In genomic region chr21:45236481-45236880, GRCh38 we compare ENCODE assay signal across 16 cellular contexts. TPM values are rescaled to one million over a fixed set of nuclear protein-coding genes. Genes with fewer than 3 reads are reported as not detected.
DNase-seq lines count a peak whose midpoint lies in the region; ATAC-seq, FAIRE-seq and TF ChIP-seq lines count a peak whose summit lies in the region.
"Had no signal": no experiment of that assay in that cellular context is flagged by ENCODE, and none has a peak within 500 bp of the region (broad histone marks: within the 10 kb centered on the region; RNA-seq: fewer than 3 reads in every experiment).

No MANE protein-coding gene starts in this region.

- H2AFZ ChIP-seq in GM23338, result no peak overlapping the region
- H2AFZ ChIP-seq in H1 (ENCODE audit: low read length), result no peak overlapping the region

- no peak overlapping the region for H3K27ac ChIP-seq in GM23338 (ENCODE audit: low read depth)
- no peak overlapping the region for H3K27ac ChIP-seq in H1 (ENCODE audit: low read depth, low read length)
- H3K27ac ChIP-seq: BLaER1 had no signal

- TF ChIP-seq CTCF in GM23338 (conservative IDR thresholded peaks at IDR 0.05; ENCODE audit: low read depth in 2 of 2), result peak in 1 of 2 experiments; percentile 25; a peak in 1 of 4 replicates
- TF ChIP-seq CTCF in H1 (IDR thresholded peaks at IDR 0.05; ENCODE audit: control extremely low read depth in 1 of 3, insufficient read depth in 1 of 3, low read depth in 1 of 3, low read length in 3 of 3), result peak in 2 of 3 experiments; percentile 15 to 19; a peak in 2 of 4 replicates

- POLR2A ChIA-PET in H1 (lab: Charles Lee; ENCODE audit: partially characterized antibody), result interaction anchor here (0.7 kb wide), 1 partner anchor 8 kb away, joined by 3 read pairs; no protein-coding TSS in a partner anchor

- no peak overlapping the region for H2BK12ac ChIP-seq in H1 (ENCODE audit: low read depth, low read length)

- no peak overlapping the region for H2BK120ac ChIP-seq in H1 (replicated peaks; ENCODE audit: low read depth, low read length)

- H2BK15ac ChIP-seq in H1 (ENCODE audit: low read length), result no peak overlapping the region

- no peaks in the 10 kb centered on the region for H3K36me3 ChIP-seq in GM23338 (ENCODE audit: insufficient read depth)
- H3K36me3 ChIP-seq in H1 (ENCODE audit: control insufficient read depth in 2 of 4, insufficient read depth in 4 of 4, low read length in 3 of 4), result no peaks in the 10 kb centered on the region
- H3K36me3 ChIP-seq: BLaER1 had no signal

- H3K23me2 ChIP-seq in H1 (ENCODE audit: low read depth, low read length), result no peaks in the 10 kb centered on the region

- no peak overlapping the region for H3K4ac ChIP-seq in H1 (replicated peaks; ENCODE audit: insufficient read length, low read depth, low read length)

- H3K27me3 ChIP-seq in GM23338 (ENCODE audit: insufficient read depth) (no peaks in the 10 kb centered on the region), H1 (replicated peaks in 1 of 4; ENCODE audit: control insufficient read depth in 3 of 4, extremely low read depth in 1 of 4, insufficient read depth in 3 of 4, low read length in 3 of 4) (no peaks in the 10 kb centered on the region)
- H3K27me3 ChIP-seq: BLaER1 had no signal

- ATAC-seq in GM23338 (peak; percentile 43; the same call in 2 of the 3 replicates), left colon (no peak), GM19452 (IDR thresholded peaks at IDR 0.05; ENCODE audit: unreplicated experiment) (no peak)
- ATAC-seq: activated CD8-positive, alpha-beta memory T cell treated with anti-CD3 and anti-CD28 coated beads, Interleukin-2, amount 10 ng/mL, durations not matched to agents 7 days and 5 days had no signal

- no peak overlapping the region for H2AK5ac ChIP-seq in H1 (ENCODE audit: low read depth, low read length)

- TF ChIP-seq POLR2A in H1 (IDR thresholded peaks at IDR 0.05; ENCODE audit: control extremely low read depth in 1 of 2, low read depth in 2 of 2, low read length in 2 of 2), result no peak

- peak; percentile 18 for DNase-seq in CD1c-positive myeloid dendritic cell (ENCODE audit: extremely low spot score)
- DNase-seq in GM23338 (ENCODE audit: low spot score), result no peak
- peak; percentile 4 for DNase-seq in NOMO-1 treated with dmso at 0.1 percent for 144 hours (lab: John Stamatoyannopoulos, UW; ENCODE audit: unreplicated experiment)
- no peak for DNase-seq in H1 (ENCODE audit: low read depth in 1 of 2, low spot score in 2 of 2)
- no peak for DNase-seq in left colon
- no peak for DNase-seq in COLO668 (lab: John Stamatoyannopoulos, UW; ENCODE audit: unreplicated experiment)
- DNase-seq in LoVo (ENCODE audit: low spot score), result no peak
- DNase-seq: activated CD8-positive, alpha-beta memory T cell treated with anti-CD3 and anti-CD28 coated beads, Interleukin-2, amount 10 ng/mL, durations not matched to agents 7 days and 5 days; activated naive CD4-positive, alpha-beta T cell treated with anti-CD3 and anti-CD28 coated beads, Interleukin-2, amount 10 ng/mL, durations not matched to agents 7 days and 5 days; naive B cell; NCI-H1092 treated with DMSO at 0.1 percent for 48 hours; NCI-H69 had no signal

- H4K20me1 ChIP-seq in GM23338 (replicated peaks; ENCODE audit: insufficient read depth), result no peaks in the 10 kb centered on the region
- no peaks in the 10 kb centered on the region for H4K20me1 ChIP-seq in H1 (replicated peaks in 1 of 2; ENCODE audit: control insufficient read depth in 1 of 2, insufficient read depth in 2 of 2, low read length in 2 of 2)
- H4K20me1 ChIP-seq: BLaER1 had no signal

- no peak overlapping the region for H3K9ac ChIP-seq in H1 (replicated peaks in 1 of 4; ENCODE audit: extremely low read depth in 1 of 4, low read depth in 3 of 4, low read length in 3 of 4)
- H3K9ac ChIP-seq: BLaER1 had no signal

- H3F3A ChIP-seq in GM23338 (replicated peaks; ENCODE audit: low read depth), result no peaks in the 10 kb centered on the region

- H2BK20ac ChIP-seq in H1 (ENCODE audit: low read length), result no peak overlapping the region

- no peak overlapping the region for H2BK5ac ChIP-seq in H1 (ENCODE audit: low read depth, low read length)

- H3K27ac Mint-ChIP-seq in GM23338, result no peak overlapping the region
- H3K27ac Mint-ChIP-seq: activated CD8-positive, alpha-beta memory T cell treated with anti-CD3 and anti-CD28 coated beads, Interleukin-2, amount 10 ng/mL, durations not matched to agents 7 days and 5 days; activated naive CD4-positive, alpha-beta T cell treated with anti-CD3 and anti-CD28 coated beads, Interleukin-2, amount 10 ng/mL, durations not matched to agents 7 days and 5 days had no signal

- no peak overlapping the region for H3K56ac ChIP-seq in H1 (replicated peaks; ENCODE audit: insufficient read length, low read depth, low read length)

- H4K5ac ChIP-seq in H1 (ENCODE audit: insufficient read length, low read depth, low read length), result no peak overlapping the region

- H3K36me3 Mint-ChIP-seq in GM23338 (ENCODE audit: low read depth), result no peaks in the 10 kb centered on the region
- H3K36me3 Mint-ChIP-seq: activated naive CD4-positive, alpha-beta T cell treated with anti-CD3 and anti-CD28 coated beads, Interleukin-2, amount 10 ng/mL, durations not matched to agents 7 days and 5 days had no signal

- H3K23ac ChIP-seq in H1 (ENCODE audit: insufficient read length), result no peak overlapping the region

- peak in 1 of 2 experiments; percentile 31; a peak in 1 of 4 replicates for TF ChIP-seq RAD21 in H1 (IDR thresholded peaks at IDR 0.05 in 1 of 2, conservative IDR thresholded peaks at IDR 0.05 in 1 of 2; ENCODE audit: low read depth in 2 of 2, low read length in 2 of 2)

- H3K9me3 Mint-ChIP-seq in GM23338, result peaks cover 5% of the 10 kb centered on the region; the same call in 1 of the 3 replicates

- 0 out of 4 replicates have a peak, but pooled peaks cover 4 to 5% of the 10 kb centered on the region in 2 experiments for H3K9me3 ChIP-seq in H1 (ENCODE audit: insufficient read depth in 2 of 2, low read depth in 1 of 2, low read length in 1 of 2)

- TF ChIP-seq EP300 in H1 (IDR thresholded peaks at IDR 0.05; ENCODE audit: borderline replicate concordance in 1 of 2, low read depth in 2 of 2, low read length in 2 of 2), result no peak

- no peak overlapping the region for H3K4me3 ChIP-seq in GM23338
- H3K4me3 ChIP-seq in H1 (ENCODE audit: extremely low read depth in 1 of 4, insufficient read depth in 2 of 4, low read depth in 3 of 4, low read length in 4 of 4), result no peak overlapping the region
- H3K4me3 ChIP-seq: BLaER1 had no signal

- H3K27me3 Mint-ChIP-seq in GM23338 (ENCODE audit: insufficient read depth, low read depth, poor library complexity), result peaks cover 2% of the 10 kb centered on the region

- no peak overlapping the region for H4K91ac ChIP-seq in H1 (replicated peaks; ENCODE audit: insufficient read length, low read length)

- H3K4me1 ChIP-seq in GM23338 (ENCODE audit: insufficient read depth), result no peaks in the 10 kb centered on the region
- H3K4me1 ChIP-seq in H1 (replicated peaks in 1 of 4; ENCODE audit: control insufficient read depth in 3 of 4, insufficient read depth in 4 of 4, low read length in 3 of 4), result no peaks in the 10 kb centered on the region

- no peak overlapping the region for H3K4me3 Mint-ChIP-seq in GM23338
- H3K4me3 Mint-ChIP-seq: activated CD8-positive, alpha-beta memory T cell treated with anti-CD3 and anti-CD28 coated beads, Interleukin-2, amount 10 ng/mL, durations not matched to agents 7 days and 5 days; activated naive CD4-positive, alpha-beta T cell treated with anti-CD3 and anti-CD28 coated beads, Interleukin-2, amount 10 ng/mL, durations not matched to agents 7 days and 5 days; naive B cell had no signal

- H3K79me1 ChIP-seq in H1 (ENCODE audit: low read depth, low read length), result no peaks in the 10 kb centered on the region

- H3K14ac ChIP-seq in H1 (ENCODE audit: insufficient read length), result no peak overlapping the region

- intact Hi-C loops in left colon (cut with DNase I, micrococcal nuclease), result no loop called here

- no peak overlapping the region for H3K4me2 ChIP-seq in GM23338
- H3K4me2 ChIP-seq in H1 (ENCODE audit: insufficient read depth in 1 of 2, low read depth in 2 of 2, low read length in 2 of 2), result no peak overlapping the region
- H3K4me2 ChIP-seq: BLaER1 had no signal

- H3K4me1 Mint-ChIP-seq in GM23338, result no peaks in the 10 kb centered on the region
- H3K4me1 Mint-ChIP-seq: activated naive CD4-positive, alpha-beta T cell treated with anti-CD3 and anti-CD28 coated beads, Interleukin-2, amount 10 ng/mL, durations not matched to agents 7 days and 5 days; naive B cell had no signal

- 68% methylated on average over 2 of the region's 2 CpGs; no CpG with 5 or more reads in 1 of the 2 experiments for WGBS in H1 (ENCODE audit: extremely low coverage in 1 of 2, insufficient coverage in 1 of 2, insufficient read length in 1 of 2, insufficient replicate concordance in 2 of 2, low coverage in 1 of 2, low lambda C conversion rate in 2 of 2, missing lambda C conversion rate in 1 of 2), 2 experiments

- H3K79me2 ChIP-seq in GM23338 (replicated peaks; ENCODE audit: insufficient read depth), result no peaks in the 10 kb centered on the region
- no peaks in the 10 kb centered on the region for H3K79me2 ChIP-seq in H1 (ENCODE audit: control insufficient read depth in 1 of 2, insufficient read depth in 2 of 2, low read length in 2 of 2)

- H4K8ac ChIP-seq in H1 (ENCODE audit: extremely low read depth, insufficient read depth, low read length), result no peak overlapping the region

- CTCF ChIA-PET in H1 (lab: Charles Lee; ENCODE audit: partially characterized antibody), result interaction anchor here (1.5 kb wide), 1 partner anchor 96 kb away, joined by 9 read pairs; no protein-coding TSS in a partner anchor

- H3K18ac ChIP-seq in H1 (ENCODE audit: extremely low read depth, low read length), result no peak overlapping the region

- no peaks in the 10 kb centered on the region for H3K9me2 ChIP-seq in GM23338 (ENCODE audit: insufficient read depth)

- FAIRE-seq in H1 (lab: Jason Lieb, UNC), result no peak
- FAIRE-seq: bronchial epithelial cell, endometrium had no signal

TF ChIP-seq in H1, 55 proteins besides CTCF, POLR2A, EP300 and RAD21 (continues in another document):
- no peak for TF ChIP-seq CHD2 (IDR thresholded peaks at IDR 0.05; ENCODE audit: low read length)
- no peak for TF ChIP-seq SRF (IDR thresholded peaks at IDR 0.05; ENCODE audit: low read depth, low read length)
- TF ChIP-seq RBBP5 (IDR thresholded peaks at IDR 0.05; ENCODE audit: borderline replicate concordance, low read depth, low read length), result no peak

RNA-seq across cellular contexts. Expression of gene POFUT2, which starts 51.2 kb away (rescaled TPM):
- 34.5 and 36.2 TPM in 2 replicates for total RNA-seq in GM23338 (2014; rRNA removed; shearing (Covaris generic))
- polyA plus RNA-seq in GM23338 (2016; fragmentation: Nextera tagmentation; extraction: Ambion mirVana) (10.9 and 12.1 TPM in 2 replicates), H1 (2011; rRNA removed) (13.7 and 21.0 TPM in 2 replicates)
- total RNA-seq in H1 (2021; fragmentation: NEBNext Ultra II Directional; extraction: Animal tissue kit (Norgen Biotek cat#: 25700)), result 32.1 and 34.6 TPM in 2 replicates
- polyA plus RNA-seq in H1 (2011; cell fraction: cytosol; rRNA removed), result 20.3 TPM
- polyA plus RNA-seq in H1 (2011; cell fraction: nucleus; rRNA removed), result 88.5 TPM
- 24.1 to 33.7 TPM (median 29.4 TPM) in 4 replicates for polyA plus RNA-seq in H1 (2012, experiment 1 of 2)
- 15.8 TPM for polyA plus RNA-seq in H1 (2012, experiment 2 of 2)
- polyA plus RNA-seq in H1 (2013, experiment 1 of 2), result 33.3 TPM
- polyA plus RNA-seq in H1 (2013, experiment 2 of 2), result 33.7 TPM
- polyA minus RNA-seq in H1 (2011; rRNA and poly(A)+ RNA removed), result 11.2 and 13.2 TPM in 2 replicates
- 13.0 TPM for polyA minus RNA-seq in H1 (2011; cell fraction: cytosol; rRNA and poly(A)+ RNA removed)
- polyA minus RNA-seq in H1 (2011; cell fraction: nucleus; rRNA and poly(A)+ RNA removed), result 28.5 TPM
- total RNA-seq in left colon, result 10 to 100 TPM; 21.7 to 26.1 TPM

Comparison
In these comparisons a context has a peak if more than half of its experiments do, and no peak if none do; other contexts are left out.
1. DNase-seq: peak in CD1c-positive myeloid dendritic cell (single experiment) and NOMO-1 treated with dmso at 0.1 percent for 144 hours (single experiment); none in GM23338 (single experiment), H1 (0 of 2), left colon (0 of 2), COLO668 (single experiment) and LoVo (single experiment).